Comparison of ENCODE assay signal across 9 cellular contexts in the genomic region with DNA sequence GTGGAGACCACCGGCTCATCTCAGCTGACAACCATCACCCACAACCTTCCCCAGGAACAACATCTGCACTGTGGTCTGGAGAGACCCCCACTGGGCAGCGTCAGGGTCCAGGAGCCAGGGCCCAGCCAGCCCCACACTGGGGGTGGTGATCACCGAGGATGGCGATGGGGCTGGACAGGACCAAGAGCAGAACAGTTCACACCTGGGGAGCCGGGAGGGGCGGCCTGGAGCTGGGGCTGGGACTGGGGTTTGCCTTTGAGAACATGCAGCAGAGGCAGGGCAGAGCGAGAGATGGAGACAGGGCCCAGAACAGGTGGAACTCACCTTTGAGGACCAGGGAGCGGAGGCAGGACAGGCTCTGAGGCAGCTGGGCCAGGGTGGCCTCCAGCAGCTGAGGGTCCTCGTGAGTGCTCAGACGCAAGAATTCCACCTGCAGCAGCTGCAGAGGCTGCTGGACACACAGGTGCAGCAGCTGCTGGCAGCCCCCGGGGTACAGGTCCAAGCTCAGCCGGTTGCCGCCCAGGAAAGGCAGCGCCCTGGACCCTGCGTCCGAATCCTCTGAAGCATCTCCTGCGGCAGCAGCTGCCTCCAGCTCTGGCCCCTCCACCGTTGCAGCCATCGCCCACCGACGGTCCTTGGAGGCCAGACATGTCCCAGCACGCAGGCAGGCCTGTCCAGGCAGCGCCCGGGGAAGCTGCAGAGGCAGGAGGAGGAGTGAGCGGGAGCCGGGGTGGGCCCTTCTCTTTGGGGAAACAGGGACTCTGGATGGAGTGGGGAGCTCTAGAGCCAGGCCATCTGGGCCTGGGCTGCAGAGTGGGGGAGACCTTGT. TPM values are rescaled to one million over a fixed set of nuclear protein-coding genes. Genes with fewer than 3 reads are reported as not detected.
DNase-seq lines count a peak whose midpoint lies in the region; ATAC-seq and TF ChIP-seq lines count a peak whose summit lies in the region.
"Had no signal": no experiment of that assay in that cellular context is flagged by ENCODE, and none has a peak within 500 bp of the region (broad histone marks: within the 10 kb centered on the region; RNA-seq: fewer than 3 reads in every experiment).

No MANE protein-coding gene starts in this region.

- peaks cover 38% of the 10 kb centered on the region for H3K79me2 ChIP-seq in Loucy (ENCODE audit: insufficient read depth, low read length)

- DNase-seq in CD4-positive, alpha-beta memory T cell, result no peak
- DNase-seq in brain microvascular endothelial cell (no peak), NOMO-1 treated with dmso at 0.1 percent for 144 hours (lab: John Stamatoyannopoulos, UW; ENCODE audit: unreplicated experiment) (no peak)
- DNase-seq in naive thymus-derived CD8-positive, alpha-beta T cell, result no peak
- DNase-seq in activated CD4-positive, CD25-positive, alpha-beta regulatory T cell treated with anti-CD3 and anti-CD28 coated beads, Interleukin-2, amount 50 U/mL, for 72 hours, result no peak
- no peak for DNase-seq in stimulated activated CD8-positive, alpha-beta memory T cell treated with anti-CD3 and anti-CD28 coated beads, Interleukin-4, amount 100 ng/mL, for 48 hours

- H3K4me2 ChIP-seq in Loucy (ENCODE audit: low read depth, low read length, poor library complexity, severe bottlenecking), result peak overlapping the region; percentile 100

- POLR2A ChIA-PET in CD4-positive, alpha-beta memory T cell (lab: Charles Lee; ENCODE audit: partially characterized antibody), result interaction anchor here (1.0 to 4.9 kb wide), 15 partner anchors 7 to 297 kb away, joined by 3 to 48 read pairs (median 4); partner anchors contain the start of genes CEND1, PNPLA2, RNH1 and SLC25A22
- POLR2A ChIA-PET in naive thymus-derived CD8-positive, alpha-beta T cell (lab: Charles Lee), result interaction anchor here (0.6 to 5.4 kb wide), 10 partner anchors 8 to 109 kb away, joined by 3 to 67 read pairs (median 6); partner anchors contain the start of genes CEND1, DEAF1, PNPLA2 and POLR2L

- peak overlapping the region in 4 of 7 donors; percentile 36 to 83 (median 66) for H3K27ac Mint-ChIP-seq in CD4-positive, alpha-beta memory T cell
- H3K27ac Mint-ChIP-seq in naive thymus-derived CD8-positive, alpha-beta T cell, result peak overlapping the region in 8 of 10 donors; percentile 56 to 89 (median 72)

- H3K27ac ChIP-seq in CD4-positive, alpha-beta memory T cell (ENCODE audit: low read depth, low read length), result peak overlapping the region; percentile 73
- H3K27ac ChIP-seq in brain microvascular endothelial cell, result no peak overlapping the region

- H3K4me1 Mint-ChIP-seq in CD4-positive, alpha-beta memory T cell, result peaks cover 2 to 28% (median 11%) of the 10 kb centered on the region in 4 donors
- peaks cover 5 to 36% (median 17%) of the 10 kb centered on the region in 4 donors for H3K4me1 Mint-ChIP-seq in naive thymus-derived CD8-positive, alpha-beta T cell

- no peaks in the 10 kb centered on the region; the same call in 1 of the 2 replicates for H3F3A ChIP-seq in Loucy (ENCODE audit: low read depth)

- peak overlapping the region; percentile 75 to 85 (median 78) for H3K4me3 Mint-ChIP-seq in CD4-positive, alpha-beta memory T cell
- H3K4me3 Mint-ChIP-seq in naive thymus-derived CD8-positive, alpha-beta T cell, result peak overlapping the region; percentile 67 to 86 (median 75)

- no peaks in the 10 kb centered on the region for H3K36me3 ChIP-seq in CD4-positive, alpha-beta memory T cell (ENCODE audit: insufficient read depth, low read length)
- H3K36me3 ChIP-seq in Loucy (ENCODE audit: insufficient read depth, low read length) (no peaks in the 10 kb centered on the region), brain microvascular endothelial cell (replicated peaks) (peaks cover 13% of the 10 kb centered on the region)
- H3K36me3 ChIP-seq: pancreas had no signal

- in situ Hi-C loops in brain microvascular endothelial cell (cut with HindIII; ENCODE audit: low pct_ligation_motif_present, low sequenced_read_pairs), result no loop called here

- H3K4me1 ChIP-seq in CD4-positive, alpha-beta memory T cell (ENCODE audit: insufficient read depth, low read length), result peaks cover 26% of the 10 kb centered on the region
- peaks cover 26% of the 10 kb centered on the region for H3K4me1 ChIP-seq in Loucy (ENCODE audit: insufficient read depth, low read length, poor library complexity, severe bottlenecking)

- H3K9ac ChIP-seq in Loucy (ENCODE audit: low read depth, low read length, poor library complexity, severe bottlenecking), result peak overlapping the region; percentile 99

- peaks cover 7% of the 10 kb centered on the region for H4K20me1 ChIP-seq in Loucy (ENCODE audit: insufficient read depth, low read length, poor library complexity, severe bottlenecking)

- H3K9me2 ChIP-seq in Loucy (replicated peaks; ENCODE audit: low read depth, low read length), result no peaks in the 10 kb centered on the region

- CTCF ChIA-PET in CD4-positive, alpha-beta memory T cell (lab: Charles Lee; ENCODE audit: partially characterized antibody), result no interaction called here

- TF ChIP-seq CTCF in Loucy (conservative IDR thresholded peaks at IDR 0.05; ENCODE audit: low read length), result no peak
- no peak for TF ChIP-seq CTCF in brain microvascular endothelial cell (IDR thresholded peaks at IDR 0.05; ENCODE audit: low read depth, low read length, missing control alignments)

- H3K9me3 ChIP-seq in CD4-positive, alpha-beta memory T cell (ENCODE audit: control insufficient read depth in 1 of 2, low read length in 2 of 2), result no peaks in the 10 kb centered on the region
- H3K9me3 ChIP-seq in Loucy (ENCODE audit: insufficient read depth, low read depth, low read length), result no peaks in the 10 kb centered on the region
- H3K9me3 ChIP-seq: pancreas had no signal

- H3K9me3 Mint-ChIP-seq in CD4-positive, alpha-beta memory T cell, result no peaks in the 10 kb centered on the region
- H3K9me3 Mint-ChIP-seq in naive thymus-derived CD8-positive, alpha-beta T cell, result no peaks in the 10 kb centered on the region

- H3K36me3 Mint-ChIP-seq in CD4-positive, alpha-beta memory T cell, result no peaks in the 10 kb centered on the region
- H3K36me3 Mint-ChIP-seq in naive thymus-derived CD8-positive, alpha-beta T cell, result no peaks in the 10 kb centered on the region

- ATAC-seq in naive thymus-derived CD8-positive, alpha-beta T cell, result no peak
- no peak for ATAC-seq in HG02623 (IDR thresholded peaks at IDR 0.05; ENCODE audit: unreplicated experiment)

- H3K4me3 ChIP-seq in CD4-positive, alpha-beta memory T cell (ENCODE audit: low read length in 2 of 2), result peak overlapping the region; percentile 61 to 66
- H3K4me3 ChIP-seq in Loucy (ENCODE audit: low read length, poor library complexity, severe bottlenecking) (peak overlapping the region; percentile 95), brain microvascular endothelial cell (ENCODE audit: low read depth, low read length) (peak overlapping the region; percentile 61)

- H3K27me3 ChIP-seq in CD4-positive, alpha-beta memory T cell (ENCODE audit: insufficient read depth, low read length), result no peaks in the 10 kb centered on the region
- H3K27me3 ChIP-seq in Loucy (ENCODE audit: insufficient read depth, low read length, poor library complexity, severe bottlenecking) (no peaks in the 10 kb centered on the region), brain microvascular endothelial cell (replicated peaks) (no peaks in the 10 kb centered on the region)
- H3K27me3 ChIP-seq: pancreas had no signal

- intact Hi-C loops in CD4-positive, alpha-beta memory T cell (cut with micrococcal nuclease), result no loop called here

- H3K27me3 Mint-ChIP-seq in CD4-positive, alpha-beta memory T cell, result no peaks in the 10 kb centered on the region
- no peaks in the 10 kb centered on the region for H3K27me3 Mint-ChIP-seq in naive thymus-derived CD8-positive, alpha-beta T cell

- no peak overlapping the region for H2AFZ ChIP-seq in Loucy (ENCODE audit: low read length)

RNA-seq across cellular contexts. Expression of gene PIDD1, which starts 1.0 kb away (rescaled TPM):
- 10 to 100 TPM; 32.5 to 34.8 TPM for total RNA-seq in CD4-positive, alpha-beta memory T cell
- 1 to 10 TPM; 7.0 to 7.8 TPM for polyA plus RNA-seq in CD4-positive, alpha-beta memory T cell
- total RNA-seq in naive thymus-derived CD8-positive, alpha-beta T cell, result 10 to 100 TPM; 37.7 to 40.7 TPM
- 1 to 10 TPM; 2.5 to 6.6 (median 4.1) TPM for polyA plus RNA-seq in naive thymus-derived CD8-positive, alpha-beta T cell

RNA-seq across cellular contexts. Expression of gene RPLP2, which starts 5.8 kb away (rescaled TPM):
- total RNA-seq in CD4-positive, alpha-beta memory T cell, result 1,000 to 10,000 TPM; 4,870 to 5,155 TPM
- polyA plus RNA-seq in CD4-positive, alpha-beta memory T cell, result 1,000 to 10,000 TPM; 1,822 to 3,757 TPM
- total RNA-seq in naive thymus-derived CD8-positive, alpha-beta T cell, result 1,000 to 10,000 TPM; 5,498 to 5,522 TPM
- polyA plus RNA-seq in naive thymus-derived CD8-positive, alpha-beta T cell, result 1,000 to 10,000 TPM; 4,080 to 5,338 (median 4,376) TPM

RNA-seq across cellular contexts. Expression of gene SLC25A22, which starts 5.9 kb away (rescaled TPM):
- total RNA-seq in CD4-positive, alpha-beta memory T cell, result 10 to 100 TPM; 24.0 to 24.1 TPM
- 10 to 100 TPM in 1 of 2 donors, 1 to 10 TPM in 1; 9.4 to 13.5 TPM for polyA plus RNA-seq in CD4-positive, alpha-beta memory T cell
- 10 to 100 TPM; 18.1 to 19.2 TPM for total RNA-seq in naive thymus-derived CD8-positive, alpha-beta T cell
- 10 to 100 TPM in 1 of 3 donors, 1 to 10 TPM in 2; 6.4 to 16.4 (median 6.5) TPM for polyA plus RNA-seq in naive thymus-derived CD8-positive, alpha-beta T cell

RNA-seq across cellular contexts. Expression of gene CEND1, which starts 14.1 kb away (rescaled TPM):
- under 1 TPM in 1 of 2 experiments, not detected in 1; 0.19 TPM for total RNA-seq in CD4-positive, alpha-beta memory T cell
- polyA plus RNA-seq in CD4-positive, alpha-beta memory T cell, result not detected
- total RNA-seq in naive thymus-derived CD8-positive, alpha-beta T cell, result not detected
- not detected for polyA plus RNA-seq in naive thymus-derived CD8-positive, alpha-beta T cell

RNA-seq across cellular contexts. Expression of gene PNPLA2, which starts 14.7 kb away (rescaled TPM):
- 100 to 1,000 TPM; 200 to 201 TPM for total RNA-seq in CD4-positive, alpha-beta memory T cell
- 10 to 100 TPM; 12.2 to 35.2 TPM for polyA plus RNA-seq in CD4-positive, alpha-beta memory T cell
- 100 to 1,000 TPM; 248 to 251 TPM for total RNA-seq in naive thymus-derived CD8-positive, alpha-beta T cell
- polyA plus RNA-seq in naive thymus-derived CD8-positive, alpha-beta T cell, result 10 to 100 TPM; 20.5 to 42.7 (median 31.5) TPM
